ENCODE assay signal across 15 cellular contexts in genomic region chr2:74436804-74437695, GRCh38. TPM values are rescaled to one million over a fixed set of nuclear protein-coding genes. Genes with fewer than 3 reads are reported as not detected.
A peak's percentile ranks its signal among the peaks of the same experiment; 100 is the strongest.
DNase-seq lines count a peak whose midpoint lies in the region; ATAC-seq, FAIRE-seq and TF ChIP-seq lines count a peak whose summit lies in the region.
"Had no signal": no experiment of that assay in that cellular context is flagged by ENCODE, and none has a peak within 500 bp of the region (broad histone marks: within the 10 kb centered on the region; RNA-seq: fewer than 3 reads in every experiment).

No MANE protein-coding gene starts in this region.

- peaks cover 4 to 35% of the 10 kb centered on the region in 2 donors for H3K27me3 ChIP-seq in left lung

- intact Hi-C loops in left lung (cut with DNase I): no loop called here
- intact Hi-C loops in activated CD4-positive, alpha-beta T cell treated with anti-CD3 and anti-CD28 coated beads, Interleukin-2, amount 10 ng/mL, durations not matched to agents 24 days and 14 days (cut with micrococcal nuclease): no loop called here

- peak; percentile 31 for TF ChIP-seq POLR2A in GM19099 (IDR thresholded peaks at IDR 0.05; ENCODE audit: extremely low read depth, insufficient read length, low read depth)
- no peak for TF ChIP-seq POLR2A in H54 (IDR thresholded peaks at IDR 0.05; ENCODE audit: low read depth, low read length)

- H3K4me1 ChIP-seq in left lung: peaks cover 5 to 39% of the 10 kb centered on the region in 2 donors

- peaks cover 22% of the 10 kb centered on the region for H3K27me3 Mint-ChIP-seq in endothelial cell (ENCODE audit: unreplicated experiment)
- H3K27me3 Mint-ChIP-seq in activated CD4-positive, alpha-beta T cell treated with anti-CD3 and anti-CD28 coated beads, Interleukin-2, amount 10 ng/mL, durations not matched to agents 24 days and 14 days: peaks cover 27% of the 10 kb centered on the region

- H3K36me3 Mint-ChIP-seq in endothelial cell (ENCODE audit: low read depth, unreplicated experiment): peaks cover 24% of the 10 kb centered on the region
- no peaks in the 10 kb centered on the region for H3K36me3 Mint-ChIP-seq in stimulated activated effector memory CD8-positive, alpha-beta T cell treated with anti-CD3 and anti-CD28 coated beads, Interleukin-12 subunit alpha, Interleukin-12 subunit beta, amount 100 ng/mL, for 72 hours
- no peaks in the 10 kb centered on the region for H3K36me3 Mint-ChIP-seq in activated CD4-positive, alpha-beta T cell treated with anti-CD3 and anti-CD28 coated beads, Interleukin-2, amount 10 ng/mL, durations not matched to agents 24 days and 14 days (ENCODE audit: low read depth)
- H3K36me3 Mint-ChIP-seq: brain; CD8-positive, alpha-beta T cell had no signal

- H3K4me3 ChIP-seq in left lung: no peak overlapping the region

- peaks cover 0 to 4% of the 10 kb centered on the region in 2 donors for H3K36me3 ChIP-seq in left lung

- ATAC-seq in stimulated activated effector memory CD8-positive, alpha-beta T cell treated with anti-CD3 and anti-CD28 coated beads, Interleukin-12 subunit alpha, Interleukin-12 subunit beta, amount 100 ng/mL, for 72 hours: no peak
- ATAC-seq in left lung: no peak
- ATAC-seq: activated T-helper 17 cell treated with anti-CD3 and anti-CD28 coated beads, Interleukin-2, amount 50 U/mL, for 72 hours; CD8-positive, alpha-beta T cell had no signal

- H3K27ac Mint-ChIP-seq in endothelial cell (ENCODE audit: unreplicated experiment): peak overlapping the region; percentile 61
- peak overlapping the region; percentile 18 for H3K27ac Mint-ChIP-seq in stimulated activated effector memory CD8-positive, alpha-beta T cell treated with anti-CD3 and anti-CD28 coated beads, Interleukin-12 subunit alpha, Interleukin-12 subunit beta, amount 100 ng/mL, for 72 hours
- no peak overlapping the region for H3K27ac Mint-ChIP-seq in activated CD4-positive, alpha-beta T cell treated with anti-CD3 and anti-CD28 coated beads, Interleukin-2, amount 10 ng/mL, durations not matched to agents 24 days and 14 days
- H3K27ac Mint-ChIP-seq: activated T-helper 17 cell treated with anti-CD3 and anti-CD28 coated beads, Interleukin-2, amount 50 U/mL, for 72 hours; CD8-positive, alpha-beta T cell; stimulated activated naive CD8-positive, alpha-beta T cell treated with anti-CD3 and anti-CD28 coated beads, Interleukin-15, Interleukin-2, amounts not matched to agents 100 ng/mL and 50 ng/mL, for 24 hours had no signal

- no peaks in the 10 kb centered on the region for H3K9me3 Mint-ChIP-seq in endothelial cell (ENCODE audit: unreplicated experiment)
- no peaks in the 10 kb centered on the region for H3K9me3 Mint-ChIP-seq in stimulated activated effector memory CD8-positive, alpha-beta T cell treated with anti-CD3 and anti-CD28 coated beads, Interleukin-12 subunit alpha, Interleukin-12 subunit beta, amount 100 ng/mL, for 72 hours
- no peaks in the 10 kb centered on the region for H3K9me3 Mint-ChIP-seq in activated CD4-positive, alpha-beta T cell treated with anti-CD3 and anti-CD28 coated beads, Interleukin-2, amount 10 ng/mL, durations not matched to agents 24 days and 14 days
- H3K9me3 Mint-ChIP-seq: activated T-helper 17 cell treated with anti-CD3 and anti-CD28 coated beads, Interleukin-2, amount 50 U/mL, for 72 hours; brain; CD8-positive, alpha-beta T cell; stimulated activated naive CD8-positive, alpha-beta T cell treated with anti-CD3 and anti-CD28 coated beads, Interleukin-15, Interleukin-2, amounts not matched to agents 100 ng/mL and 50 ng/mL, for 24 hours had no signal

- peak overlapping the region; percentile 22 for H3K4me3 Mint-ChIP-seq in endothelial cell (ENCODE audit: unreplicated experiment)
- H3K4me3 Mint-ChIP-seq in stimulated activated effector memory CD8-positive, alpha-beta T cell treated with anti-CD3 and anti-CD28 coated beads, Interleukin-12 subunit alpha, Interleukin-12 subunit beta, amount 100 ng/mL, for 72 hours: no peak overlapping the region
- H3K4me3 Mint-ChIP-seq in activated CD4-positive, alpha-beta T cell treated with anti-CD3 and anti-CD28 coated beads, Interleukin-2, amount 10 ng/mL, durations not matched to agents 24 days and 14 days: no peak overlapping the region
- H3K4me3 Mint-ChIP-seq: activated T-helper 17 cell treated with anti-CD3 and anti-CD28 coated beads, Interleukin-2, amount 50 U/mL, for 72 hours; CD8-positive, alpha-beta T cell; stimulated activated naive CD8-positive, alpha-beta T cell treated with anti-CD3 and anti-CD28 coated beads, Interleukin-15, Interleukin-2, amounts not matched to agents 100 ng/mL and 50 ng/mL, for 24 hours had no signal

- peaks cover 36% of the 10 kb centered on the region for H3K4me1 Mint-ChIP-seq in endothelial cell (ENCODE audit: unreplicated experiment)
- peaks cover 18% of the 10 kb centered on the region for H3K4me1 Mint-ChIP-seq in stimulated activated effector memory CD8-positive, alpha-beta T cell treated with anti-CD3 and anti-CD28 coated beads, Interleukin-12 subunit alpha, Interleukin-12 subunit beta, amount 100 ng/mL, for 72 hours
- H3K4me1 Mint-ChIP-seq in activated CD4-positive, alpha-beta T cell treated with anti-CD3 and anti-CD28 coated beads, Interleukin-2, amount 10 ng/mL, durations not matched to agents 24 days and 14 days: peaks cover 8% of the 10 kb centered on the region
- H3K4me1 Mint-ChIP-seq: activated T-helper 17 cell treated with anti-CD3 and anti-CD28 coated beads, Interleukin-2, amount 50 U/mL, for 72 hours had no signal

- no peak for FAIRE-seq in H54 (lab: Jason Lieb, UNC)

- no peaks in the 10 kb centered on the region for H3K9me3 ChIP-seq in left lung

- H3K27ac ChIP-seq in left lung: no peak overlapping the region

- TF ChIP-seq CTCF in endothelial cell (IDR thresholded peaks at IDR 0.05; ENCODE audit: unreplicated experiment) (no peak), left lung (IDR thresholded peaks at IDR 0.05) (no peak)

- DNase-seq in NCI-H69 (lab: John Stamatoyannopoulos, UW) (peak; percentile 9), endothelial cell (ENCODE audit: low spot score) (no peak), H54 (ENCODE audit: insufficient read length, low spot score) (no peak), left lung (no peak)
- no peak for DNase-seq in stimulated activated effector memory CD8-positive, alpha-beta T cell treated with anti-CD3 and anti-CD28 coated beads, Interleukin-12 subunit alpha, Interleukin-12 subunit beta, amount 100 ng/mL, for 72 hours (ENCODE audit: low spot score in 2 of 2)
- DNase-seq in activated CD4-positive, alpha-beta T cell treated with anti-CD3 and anti-CD28 coated beads, Interleukin-2, amount 10 ng/mL, durations not matched to agents 24 days and 14 days: no peak
- DNase-seq: activated CD4-positive, alpha-beta T cell treated with anti-CD3 and anti-CD28 coated beads for 48 hours; CD8-positive, alpha-beta T cell; NCI-H2171 treated with DMSO at 0.1 percent for 48 hours; stimulated activated CD4-positive, alpha-beta T cell treated with anti-CD3 and anti-CD28 coated beads, Interleukin-4, amount 100 ng/mL, for 4 hours; T-helper 1 cell had no signal

RNA-seq across cellular contexts. Expression of gene RTKN, which starts 4.7 kb away (rescaled TPM):
- 65.4 TPM for total RNA-seq in endothelial cell (ENCODE audit: unreplicated experiment)
- total RNA-seq in left lung: 10 to 100 TPM; 29.6 to 37.0 TPM
- total RNA-seq in activated CD4-positive, alpha-beta T cell treated with anti-CD3 and anti-CD28 coated beads, Interleukin-2, amount 10 ng/mL, durations not matched to agents 24 days and 14 days: 1.1 and 2.2 TPM in 2 replicates

RNA-seq across cellular contexts. Expression of gene WDR54, which starts 15.5 kb away (rescaled TPM):
- total RNA-seq in endothelial cell (ENCODE audit: unreplicated experiment) (34.1 TPM), left lung (10 to 100 TPM in 1 of 2 donors, 1 to 10 TPM in 1; 9.2 to 17.7 TPM)
- total RNA-seq in activated CD4-positive, alpha-beta T cell treated with anti-CD3 and anti-CD28 coated beads, Interleukin-2, amount 10 ng/mL, durations not matched to agents 24 days and 14 days: 72.1 and 78.2 TPM in 2 replicates

RNA-seq across cellular contexts. Expression of gene C2orf81, which starts 15.6 kb away (rescaled TPM):
- total RNA-seq in endothelial cell (ENCODE audit: unreplicated experiment): 5.0 TPM
- 1 to 10 TPM; 2.8 to 3.4 TPM for total RNA-seq in left lung
- 1.7 and 2.0 TPM in 2 replicates for total RNA-seq in activated CD4-positive, alpha-beta T cell treated with anti-CD3 and anti-CD28 coated beads, Interleukin-2, amount 10 ng/mL, durations not matched to agents 24 days and 14 days

RNA-seq across cellular contexts. Expression of gene INO80B, which starts 17.8 kb away (rescaled TPM):
- total RNA-seq in endothelial cell (ENCODE audit: unreplicated experiment) (22.1 TPM), left lung (10 to 100 TPM; 23.8 to 27.1 TPM)
- total RNA-seq in activated CD4-positive, alpha-beta T cell treated with anti-CD3 and anti-CD28 coated beads, Interleukin-2, amount 10 ng/mL, durations not matched to agents 24 days and 14 days: 51.8 and 54.5 TPM in 2 replicates

RNA-seq across cellular contexts. Expression of gene WBP1, which starts 21.2 kb away (rescaled TPM):
- total RNA-seq in endothelial cell (ENCODE audit: unreplicated experiment): 76.8 TPM
- 10 to 100 TPM; 38.7 to 71.7 TPM for total RNA-seq in left lung
- 28.8 and 29.0 TPM in 2 replicates for total RNA-seq in activated CD4-positive, alpha-beta T cell treated with anti-CD3 and anti-CD28 coated beads, Interleukin-2, amount 10 ng/mL, durations not matched to agents 24 days and 14 days
